In genomic region chr14:68312884-68313725, GRCh38 we compare ENCODE assay signal across 9 cellular contexts.
DNase-seq lines count a peak whose midpoint lies in the region; ATAC-seq, FAIRE-seq and TF ChIP-seq lines count a peak whose summit lies in the region.
"Had no signal": no experiment of that assay in that cellular context is flagged by ENCODE, and none has a peak within 500 bp of the region (broad histone marks: within the 10 kb centered on the region; RNA-seq: fewer than 3 reads in every experiment).

No MANE protein-coding gene starts in this region.

- no peak overlapping the region for H3K56ac ChIP-seq in H1 (replicated peaks; ENCODE audit: insufficient read length, low read depth, low read length)

- 0 out of 2 replicates have a peak overlapping the region, but pooled peaks have one; percentile 9 for H3K18ac ChIP-seq in H1 (ENCODE audit: extremely low read depth, low read length)

- no peak for TF ChIP-seq POLR2A in H1 (IDR thresholded peaks at IDR 0.05; ENCODE audit: control extremely low read depth in 1 of 2, low read depth in 2 of 2, low read length in 2 of 2)

- H2BK15ac ChIP-seq in H1 (ENCODE audit: low read length) = no peak overlapping the region

- H3K9ac ChIP-seq in H1 (replicated peaks in 1 of 4; ENCODE audit: extremely low read depth in 1 of 4, low read depth in 3 of 4, low read length in 3 of 4) = no peak overlapping the region

- H3K27me3 ChIP-seq in H1 (replicated peaks in 1 of 4; ENCODE audit: control insufficient read depth in 3 of 4, extremely low read depth in 1 of 4, insufficient read depth in 3 of 4, low read length in 3 of 4) = no peaks in the 10 kb centered on the region
- H3K27me3 ChIP-seq: neutrophil had no signal

- ATAC-seq in GM19397 (IDR thresholded peaks at IDR 0.05; ENCODE audit: unreplicated experiment) (peak; percentile 88), HG03095 (IDR thresholded peaks at IDR 0.05; ENCODE audit: unreplicated experiment) (peak; percentile 87)

- H3K27ac ChIP-seq in H1 (ENCODE audit: low read depth, low read length) = no peak overlapping the region
- H3K27ac ChIP-seq: neutrophil had no signal

- H2AK5ac ChIP-seq in H1 (ENCODE audit: low read depth, low read length) = no peak overlapping the region

- H3K23me2 ChIP-seq in H1 (ENCODE audit: low read depth, low read length) = no peaks in the 10 kb centered on the region

- H3K4ac ChIP-seq in H1 (replicated peaks; ENCODE audit: insufficient read length, low read depth, low read length) = no peak overlapping the region

- H4K8ac ChIP-seq in H1 (ENCODE audit: extremely low read depth, insufficient read depth, low read length) = no peak overlapping the region

- no peaks in the 10 kb centered on the region for H3K9me3 ChIP-seq in H1 (ENCODE audit: insufficient read depth in 2 of 2, low read depth in 1 of 2, low read length in 1 of 2)
- H3K9me3 ChIP-seq: neutrophil had no signal

- H2BK20ac ChIP-seq in H1 (ENCODE audit: low read length) = no peak overlapping the region

- peak overlapping the region; percentile 16 for H3K4me3 ChIP-seq in GM12875 (ENCODE audit: low read depth, low read length)
- no peak overlapping the region for H3K4me3 ChIP-seq in H1 (ENCODE audit: extremely low read depth in 1 of 4, insufficient read depth in 2 of 4, low read depth in 3 of 4, low read length in 4 of 4)

- 90% methylated on average over 9 of the region's 9 CpGs; no CpG with 5 or more reads in 1 of the 2 experiments for WGBS in H1 (ENCODE audit: extremely low coverage in 1 of 2, insufficient coverage in 1 of 2, insufficient read length in 1 of 2, insufficient replicate concordance in 2 of 2, low coverage in 1 of 2, low lambda C conversion rate in 2 of 2, missing lambda C conversion rate in 1 of 2), 2 experiments

- peaks cover 0 to 7% (median 2%) of the 10 kb centered on the region in 4 experiments; a peak in 2 of 7 replicates for H3K4me1 ChIP-seq in H1 (replicated peaks in 1 of 4; ENCODE audit: control insufficient read depth in 3 of 4, insufficient read depth in 4 of 4, low read length in 3 of 4)

- H3K79me2 ChIP-seq in H1 (ENCODE audit: control insufficient read depth in 1 of 2, insufficient read depth in 2 of 2, low read length in 2 of 2) = no peaks in the 10 kb centered on the region

- no peak overlapping the region for H3K23ac ChIP-seq in H1 (ENCODE audit: insufficient read length)

- no peak overlapping the region for H3K14ac ChIP-seq in H1 (ENCODE audit: insufficient read length)

- H3K79me1 ChIP-seq in H1 (ENCODE audit: low read depth, low read length) = no peaks in the 10 kb centered on the region

- no peak for TF ChIP-seq CTCF in GM12875 (IDR thresholded peaks at IDR 0.05; ENCODE audit: borderline replicate concordance, insufficient read depth, low read depth, low read length)
- TF ChIP-seq CTCF in H1 (IDR thresholded peaks at IDR 0.05; ENCODE audit: control extremely low read depth in 1 of 3, insufficient read depth in 1 of 3, low read depth in 1 of 3, low read length in 3 of 3) = no peak

- H3K36me3 ChIP-seq in H1 (ENCODE audit: control insufficient read depth in 2 of 4, insufficient read depth in 4 of 4, low read length in 3 of 4) = no peaks in the 10 kb centered on the region
- H3K36me3 ChIP-seq: neutrophil had no signal

- H2BK12ac ChIP-seq in H1 (ENCODE audit: low read depth, low read length) = no peak overlapping the region

- H4K91ac ChIP-seq in H1 (replicated peaks; ENCODE audit: insufficient read length, low read length) = no peak overlapping the region

- TF ChIP-seq RAD21 in H1 (IDR thresholded peaks at IDR 0.05 in 1 of 2, conservative IDR thresholded peaks at IDR 0.05 in 1 of 2; ENCODE audit: low read depth in 2 of 2, low read length in 2 of 2) = no peak

- POLR2A ChIA-PET in H1 (lab: Charles Lee; ENCODE audit: partially characterized antibody) = no interaction called here

- H2BK5ac ChIP-seq in H1 (ENCODE audit: low read depth, low read length) = no peak overlapping the region

- no peak for TF ChIP-seq EP300 in H1 (IDR thresholded peaks at IDR 0.05; ENCODE audit: borderline replicate concordance in 1 of 2, low read depth in 2 of 2, low read length in 2 of 2)

- CTCF ChIA-PET in H1 (lab: Charles Lee; ENCODE audit: partially characterized antibody) = interaction anchor here (0.6 to 1.7 kb wide), 6 partner anchors 7 to 1271 kb away, joined by 3 to 5 read pairs (median 3); no protein-coding TSS in a partner anchor

- H2AFZ ChIP-seq in H1 (ENCODE audit: low read length) = no peak overlapping the region

- no peak overlapping the region for H2BK120ac ChIP-seq in H1 (replicated peaks; ENCODE audit: low read depth, low read length)

- no peaks in the 10 kb centered on the region for H4K20me1 ChIP-seq in H1 (replicated peaks in 1 of 2; ENCODE audit: control insufficient read depth in 1 of 2, insufficient read depth in 2 of 2, low read length in 2 of 2)

- no peak overlapping the region for H3K4me2 ChIP-seq in H1 (ENCODE audit: insufficient read depth in 1 of 2, low read depth in 2 of 2, low read length in 2 of 2)

- no peak overlapping the region for H4K5ac ChIP-seq in H1 (ENCODE audit: insufficient read length, low read depth, low read length)

- no peak for FAIRE-seq in H1 (lab: Jason Lieb, UNC)

- no peak for DNase-seq in H1 (ENCODE audit: low read depth in 1 of 2, low spot score in 2 of 2)
- no peak for DNase-seq in NCI-H2171 treated with DMSO at 0.1 percent for 48 hours (lab: John Stamatoyannopoulos, UW)
- DNase-seq in kidney tubule cell (ENCODE audit: low spot score) = no peak
- no peak for DNase-seq in NCI-H146 (lab: John Stamatoyannopoulos, UW)
- DNase-seq in NCI-H146 treated with DMSO at 0.1 percent for 48 hours (lab: John Stamatoyannopoulos, UW; ENCODE audit: unreplicated experiment) = no peak

TF ChIP-seq in H1, 55 proteins besides CTCF, POLR2A, EP300 and RAD21:
- TF ChIP-seq EZH2 (IDR thresholded peaks at IDR 0.05; ENCODE audit: low read depth, low read length, severe bottlenecking) (no peak), ATF3 (IDR thresholded peaks at IDR 0.05; ENCODE audit: insufficient read depth, low read depth, low read length) (no peak), JUN (IDR thresholded peaks at IDR 0.05; ENCODE audit: low read depth, low read length) (no peak), SP4 (IDR thresholded peaks at IDR 0.05; ENCODE audit: low read length) (no peak), CBX5 (IDR thresholded peaks at IDR 0.05; ENCODE audit: low read depth, low read length) (no peak), CHD1 (IDR thresholded peaks at IDR 0.05; ENCODE audit: low read depth, low read length) (no peak), MAX (IDR thresholded peaks at IDR 0.05) (no peak), PHF8 (conservative IDR thresholded peaks at IDR 0.05; ENCODE audit: low read depth, low read length) (no peak), KDM1A (IDR thresholded peaks at IDR 0.05; ENCODE audit: borderline replicate concordance, low read length) (no peak), SAP30 (IDR thresholded peaks at IDR 0.05; ENCODE audit: insufficient read depth, insufficient replicate concordance, low read length) (no peak), SP1 (IDR thresholded peaks at IDR 0.05; ENCODE audit: low read depth, low read length) (no peak), CEBPB (IDR thresholded peaks at IDR 0.05; ENCODE audit: low read depth, low read length) (no peak), CTBP2 (IDR thresholded peaks at IDR 0.05; ENCODE audit: borderline replicate concordance, insufficient read depth, insufficient read length, low read length) (no peak), BRCA1 (IDR thresholded peaks at IDR 0.05; ENCODE audit: low read depth, low read length) (no peak), KDM4A (IDR thresholded peaks at IDR 0.05; ENCODE audit: low read depth, low read length, severe bottlenecking) (no peak), RBBP5 (IDR thresholded peaks at IDR 0.05; ENCODE audit: borderline replicate concordance, low read depth, low read length) (no peak), CHD2 (IDR thresholded peaks at IDR 0.05; ENCODE audit: low read length) (no peak), BACH1 (IDR thresholded peaks at IDR 0.05; ENCODE audit: low read length) (no peak)
